8 cellular contexts compared by ENCODE assay signal in the genomic region with DNA sequence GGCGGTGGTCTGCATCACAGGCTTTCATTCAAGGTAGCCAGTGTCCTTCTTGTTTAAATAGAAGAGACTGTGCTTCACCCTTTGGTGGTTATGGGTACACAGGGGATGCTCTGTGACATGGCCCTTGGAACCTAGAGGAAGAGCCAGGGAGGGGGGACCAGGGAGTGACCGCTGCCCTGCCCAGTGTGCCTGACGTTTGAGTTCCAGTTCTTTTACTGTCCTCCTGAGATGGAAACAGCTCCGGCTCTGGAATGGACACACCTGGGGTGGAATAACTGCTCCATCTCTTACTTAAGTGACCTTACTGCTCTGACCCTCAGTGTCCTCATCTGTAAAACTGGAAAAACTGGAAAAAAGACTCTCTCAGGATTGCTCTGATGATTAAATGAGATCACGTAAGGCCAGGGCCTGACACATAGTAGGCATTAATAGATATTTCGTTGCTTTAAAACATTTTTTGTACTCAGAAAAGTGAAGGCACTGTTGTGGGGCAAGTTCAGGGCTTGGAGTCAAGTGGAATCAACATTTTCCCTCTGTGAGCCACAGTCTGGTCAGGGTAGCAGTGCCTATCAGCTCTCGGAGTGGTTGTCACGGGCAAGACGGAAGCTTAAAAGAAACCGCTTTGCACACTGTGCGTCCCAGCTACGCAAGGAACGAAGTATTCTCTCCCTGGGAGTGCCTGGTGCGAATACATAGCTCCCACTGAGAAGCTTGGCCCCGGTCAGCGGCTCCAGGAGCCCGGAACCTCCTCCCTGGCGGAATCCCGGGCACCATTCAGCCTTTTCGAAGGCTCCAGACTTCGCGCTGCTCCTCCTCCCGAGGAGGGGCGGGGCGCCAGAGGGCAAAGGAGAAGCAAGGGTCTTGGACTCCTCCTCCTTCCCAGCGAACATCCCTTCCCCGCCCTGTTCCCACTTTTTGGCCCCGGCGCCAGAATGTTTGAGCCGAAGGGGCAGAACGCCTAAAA. TPM values are rescaled to one million over a fixed set of nuclear protein-coding genes. Genes with fewer than 3 reads are reported as not detected.
DNase-seq lines count a peak whose midpoint lies in the region; ATAC-seq, FAIRE-seq and TF ChIP-seq lines count a peak whose summit lies in the region.

No MANE protein-coding gene starts in this region.

- no peak for TF ChIP-seq POLR2A in H54 (IDR thresholded peaks at IDR 0.05; ENCODE audit: low read depth, low read length)
- TF ChIP-seq POLR2A in stomach (IDR thresholded peaks at IDR 0.05), result no peak

- no peak for FAIRE-seq in H54 (lab: Jason Lieb, UNC)

- no peak for DNase-seq in CD14-positive monocyte (ENCODE audit: low spot score)
- DNase-seq in Daoy (ENCODE audit: low read depth), result peak; percentile 57
- no peak for DNase-seq in activated naive CD8-positive, alpha-beta T cell treated with anti-CD3 and anti-CD28 coated beads, Interleukin-2, amount 50 U/mL, for 24 hours
- no peak for DNase-seq in H54 (ENCODE audit: insufficient read length, low spot score)
- DNase-seq in immature natural killer cell, result no peak
- DNase-seq in AG08396 (ENCODE audit: low spot score), result no peak
- DNase-seq in stomach, result no peak

- H3K36me3 Mint-ChIP-seq in CD14-positive monocyte (peaks cover 3 to 9% of the 10 kb centered on the region in 2 donors), immature natural killer cell (peaks cover 0 to 4% (median 3%) of the 10 kb centered on the region in 3 donors)
- H3K36me3 Mint-ChIP-seq in activated naive CD8-positive, alpha-beta T cell treated with anti-CD3 and anti-CD28 coated beads, Interleukin-2, amount 50 U/mL, for 24 hours (ENCODE audit: low read depth), result no peaks in the 10 kb centered on the region

- peaks cover 2 to 43% (median 18%) of the 10 kb centered on the region in 7 donors for H3K9me3 Mint-ChIP-seq in CD14-positive monocyte
- H3K9me3 Mint-ChIP-seq in activated naive CD8-positive, alpha-beta T cell treated with anti-CD3 and anti-CD28 coated beads, Interleukin-2, amount 50 U/mL, for 24 hours, result no peaks in the 10 kb centered on the region
- H3K9me3 Mint-ChIP-seq in immature natural killer cell, result peaks cover 0 to 5% (median 1%) of the 10 kb centered on the region in 6 donors

- H3K27ac ChIP-seq in mesodermal cell (ENCODE audit: low read depth, low read length, severe bottlenecking), result no peak overlapping the region
- H3K27ac ChIP-seq in stomach, result no peak overlapping the region

- TF ChIP-seq CTCF in CD14-positive monocyte (IDR thresholded peaks at IDR 0.05), result no peak
- no peak for TF ChIP-seq CTCF in stomach (IDR thresholded peaks at IDR 0.05)

- no peak for TF ChIP-seq EP300 in stomach (IDR thresholded peaks at IDR 0.05)

- H3K4me1 ChIP-seq in mesodermal cell (ENCODE audit: control insufficient read depth, insufficient read depth, low read length, poor library complexity, severe bottlenecking) (peaks cover 6% of the 10 kb centered on the region), stomach (peaks cover 4 to 39% (median 21%) of the 10 kb centered on the region in 4 donors)

- H3K27me3 ChIP-seq in stomach, result peaks cover 49 to 98% (median 77%) of the 10 kb centered on the region in 3 donors

- H3K27ac Mint-ChIP-seq in CD14-positive monocyte (no peak overlapping the region), immature natural killer cell (no peak overlapping the region)
- no peak overlapping the region for H3K27ac Mint-ChIP-seq in activated naive CD8-positive, alpha-beta T cell treated with anti-CD3 and anti-CD28 coated beads, Interleukin-2, amount 50 U/mL, for 24 hours

- peaks cover 87 to 99% (median 93%) of the 10 kb centered on the region in 3 donors for H3K27me3 Mint-ChIP-seq in CD14-positive monocyte (ENCODE audit: low read depth in 3 of 3)
- H3K27me3 Mint-ChIP-seq in activated naive CD8-positive, alpha-beta T cell treated with anti-CD3 and anti-CD28 coated beads, Interleukin-2, amount 50 U/mL, for 24 hours, result peaks cover 79% of the 10 kb centered on the region
- H3K27me3 Mint-ChIP-seq in immature natural killer cell (ENCODE audit: low read depth in 3 of 3), result peaks cover 20 to 43% (median 30%) of the 10 kb centered on the region in 3 donors

- H3K9me3 ChIP-seq in mesodermal cell (ENCODE audit: control insufficient read depth, low read length) (no peaks in the 10 kb centered on the region), stomach (peaks cover 0 to 6% (median 2%) of the 10 kb centered on the region in 4 donors)

- no peak for ATAC-seq in activated naive CD8-positive, alpha-beta T cell treated with anti-CD3 and anti-CD28 coated beads, Interleukin-2, amount 50 U/mL, for 24 hours

- intact Hi-C loops in CD14-positive monocyte (cut with micrococcal nuclease), result no loop called here
- intact Hi-C loops in stomach (cut with DNase I; ENCODE audit: low total_unique reads), result no loop called here

- 6% methylated on average over 18 to 25 of the region's 31 CpGs for WGBS in mesodermal cell (ENCODE audit: insufficient coverage in 2 of 2), 2 experiments
- 4 to 6% (median 4%) methylated on average over 29 to 31 of the region's 31 CpGs for WGBS in stomach, 5 donors

- peaks cover 22% of the 10 kb centered on the region for H3K4me1 Mint-ChIP-seq in CD14-positive monocyte
- peaks cover 14% of the 10 kb centered on the region for H3K4me1 Mint-ChIP-seq in activated naive CD8-positive, alpha-beta T cell treated with anti-CD3 and anti-CD28 coated beads, Interleukin-2, amount 50 U/mL, for 24 hours
- H3K4me1 Mint-ChIP-seq in immature natural killer cell, result peaks cover 5 to 7% of the 10 kb centered on the region in 2 donors

- H3K4me3 Mint-ChIP-seq in CD14-positive monocyte, result peak overlapping the region; percentile 76 to 92
- peak overlapping the region; percentile 38 for H3K4me3 Mint-ChIP-seq in activated naive CD8-positive, alpha-beta T cell treated with anti-CD3 and anti-CD28 coated beads, Interleukin-2, amount 50 U/mL, for 24 hours
- H3K4me3 Mint-ChIP-seq in immature natural killer cell, result peak overlapping the region in 2 of 5 donors; percentile 30 to 35

- no peaks in the 10 kb centered on the region for H3K36me3 ChIP-seq in mesodermal cell (ENCODE audit: control insufficient read depth, insufficient read depth, low read length)
- H3K36me3 ChIP-seq in stomach, result no peaks in the 10 kb centered on the region

- H3K4me3 ChIP-seq in mesodermal cell (ENCODE audit: extremely low read depth, insufficient read depth, low read length, poor library complexity, severe bottlenecking) (peak overlapping the region; percentile 27), stomach (peak overlapping the region in 2 of 4 donors; percentile 30 to 31)

RNA-seq across cellular contexts. Expression of a gene that starts 5.8 kb away (rescaled TPM):
- not detected for polyA plus RNA-seq in CD14-positive monocyte
- total RNA-seq in Daoy (2014; rRNA removed; shearing (Covaris generic)), result 0.29 TPM in 1 of 2 replicates, not detected in the other
- polyA plus RNA-seq in mesodermal cell (2013, experiment 1 of 2), result not detected
- polyA plus RNA-seq in mesodermal cell (2013, experiment 2 of 2), result not detected
- polyA plus RNA-seq in immature natural killer cell, result not detected
- total RNA-seq in stomach, result not detected
- polyA plus RNA-seq in stomach, result under 1 TPM in 1 of 3 donors, not detected in 2; 0.12 TPM
